27 cellular contexts compared by ENCODE assay signal in the genomic region with DNA sequence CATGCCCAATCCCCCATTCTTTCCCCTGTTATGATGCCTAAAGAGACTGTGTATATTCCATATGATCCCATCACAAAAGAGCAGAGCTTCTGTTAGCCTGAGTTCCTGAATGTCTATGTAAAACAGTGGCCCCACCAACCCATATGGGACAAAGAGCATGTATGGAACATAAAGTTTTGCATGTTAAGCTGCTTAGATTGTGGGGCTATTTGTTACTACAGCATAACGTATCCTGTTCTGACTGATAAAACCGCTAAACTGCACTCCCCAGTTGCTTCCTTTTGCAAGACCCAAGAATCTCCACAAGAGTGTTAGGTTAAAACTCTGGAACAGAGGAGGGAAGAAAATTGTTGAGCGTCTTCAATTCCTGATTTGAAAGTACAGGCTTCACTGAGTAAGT.
"Had no signal": no experiment of that assay in that cellular context is flagged by ENCODE, and none has a peak within 500 bp of the region (broad histone marks: within the 10 kb centered on the region; RNA-seq: fewer than 3 reads in every experiment).

No MANE protein-coding gene starts in this region.

- H3K4me1 ChIP-seq: colonic mucosa, esophagus squamous epithelium, foreskin keratinocyte, gastrocnemius medialis, gastroesophageal sphincter had no signal

- H3K36me3 ChIP-seq: colonic mucosa, esophagus muscularis mucosa, esophagus squamous epithelium, gastrocnemius medialis, gastroesophageal sphincter, heart left ventricle, heart right ventricle had no signal

- ATAC-seq: effector memory CD8-positive, alpha-beta T cell; esophagus mucosa; foreskin keratinocyte; gastrocnemius medialis; gastroesophageal sphincter had no signal

- DNase-seq: colonic mucosa; cortex of kidney; dermis blood vessel endothelial cell; dorsolateral prefrontal cortex; effector CD4-positive, alpha-beta T cell; effector CD8-positive, alpha-beta T cell; effector memory CD4-positive, alpha-beta T cell; effector memory CD8-positive, alpha-beta T cell; endodermal cell; erythroblast; esophagus squamous epithelium; foreskin keratinocyte; foreskin melanocyte; gastrocnemius medialis; glutamatergic neuron; head of caudate nucleus had no signal

- H3K79me2 ChIP-seq: hepatocyte had no signal

- FAIRE-seq: endothelial cell of umbilical vein, frontal cortex had no signal

- H3K4me3 ChIP-seq: colonic mucosa, coronary artery, dorsolateral prefrontal cortex, esophagus muscularis mucosa, esophagus squamous epithelium, gastrocnemius medialis, gastroesophageal sphincter, heart left ventricle, heart right ventricle, hepatocyte had no signal

- H3K9me3 ChIP-seq: colonic mucosa, esophagus muscularis mucosa, esophagus squamous epithelium, gastrocnemius medialis, gastroesophageal sphincter had no signal

- H3K4me3 Mint-ChIP-seq: dendritic cell treated with granulocyte-macrophage colony-stimulating factor and Interleukin-4, amounts not matched to agents 40 ng/mL and 50 ng/mL, for 4 days; effector memory CD8-positive, alpha-beta T cell; endodermal cell had no signal

- H3K27me3 ChIP-seq: colonic mucosa, gastrocnemius medialis, hepatocyte had no signal

- H3K27ac Mint-ChIP-seq: dendritic cell treated with granulocyte-macrophage colony-stimulating factor and Interleukin-4, amounts not matched to agents 40 ng/mL and 50 ng/mL, for 4 days; effector memory CD8-positive, alpha-beta T cell; endodermal cell had no signal

- H3K9me3 Mint-ChIP-seq: dendritic cell treated with granulocyte-macrophage colony-stimulating factor and Interleukin-4, amounts not matched to agents 40 ng/mL and 50 ng/mL, for 4 days had no signal

- H2AFZ ChIP-seq: hepatocyte had no signal

- H3K4me2 ChIP-seq: hepatocyte had no signal

- H3K27ac ChIP-seq: colonic mucosa, coronary artery, dorsolateral prefrontal cortex, epithelial cell of prostate, esophagus muscularis mucosa, esophagus squamous epithelium, foreskin keratinocyte, gastrocnemius medialis, gastroesophageal sphincter, heart left ventricle, heart right ventricle, hepatocyte had no signal
